ENCODE assay signal across 19 cellular contexts in the genomic region with DNA sequence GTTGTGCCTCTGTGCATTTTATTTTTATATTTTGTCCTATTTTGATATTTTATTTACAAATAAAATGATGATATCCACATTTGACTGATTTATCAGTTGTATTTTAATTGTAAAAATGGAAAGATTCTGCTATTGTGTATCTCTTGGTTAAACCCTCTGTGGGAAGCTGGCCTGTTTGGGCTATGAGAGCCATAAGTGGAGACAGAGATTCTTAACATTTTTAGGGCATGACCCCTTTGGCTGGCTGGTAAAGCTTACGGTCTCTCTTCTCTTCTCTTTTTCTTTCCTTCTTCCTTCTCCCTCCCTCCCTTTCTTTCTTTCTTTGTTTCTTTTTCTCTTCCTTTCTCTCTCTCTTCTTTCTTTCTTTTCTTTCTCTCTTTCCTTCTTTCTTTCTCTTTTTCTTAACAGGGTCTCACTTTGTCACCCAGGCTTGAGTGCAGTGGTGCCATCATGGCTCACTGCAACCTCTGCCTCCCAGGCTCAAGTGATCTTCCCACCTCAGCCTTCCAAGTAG.
"Had no signal": no experiment of that assay in that cellular context is flagged by ENCODE, and none has a peak within 500 bp of the region (broad histone marks: within the 10 kb centered on the region; RNA-seq: fewer than 3 reads in every experiment).

No MANE protein-coding gene starts in this region.

- DNase-seq: activated CD4-positive, alpha-beta T cell treated with anti-CD3 and anti-CD28 coated beads, Interleukin-2, amount 50 U/mL, for 4 hours; activated effector memory CD4-positive, alpha-beta T cell treated with Interleukin-2 at 50 U/mL for 16 hours; activated naive CD8-positive, alpha-beta T cell treated with anti-CD3 and anti-CD28 coated beads for 36 hours; activated T-cell treated with anti-CD3 and anti-CD28 coated beads, Interleukin-2, amount 50 U/mL, for 24 hours; effector CD4-positive, alpha-beta T cell; mesendoderm; nephron progenitor cell; stimulated activated CD4-positive, alpha-beta T cell treated with anti-CD3 and anti-CD28 coated beads, Interleukin-15, amount 100 ng/mL, for 24 hours; stimulated activated CD4-positive, alpha-beta T cell treated with anti-CD3 and anti-CD28 coated beads, Interleukin-4, amount 100 ng/mL, for 24 hours had no signal

- H3K9me3 Mint-ChIP-seq: activated naive CD8-positive, alpha-beta T cell treated with anti-CD3 and anti-CD28 coated beads for 36 hours; activated T-cell treated with anti-CD3 and anti-CD28 coated beads, Interleukin-2, amount 50 U/mL, for 24 hours; stimulated activated naive CD8-positive, alpha-beta T cell treated with anti-CD3 and anti-CD28 coated beads, Interleukin-15, Interleukin-2, amounts not matched to agents 100 ng/mL and 50 ng/mL, for 24 hours had no signal

- H3K36me3 Mint-ChIP-seq: activated naive CD8-positive, alpha-beta T cell treated with anti-CD3 and anti-CD28 coated beads for 36 hours had no signal

- FAIRE-seq: endothelial cell of umbilical vein, kidney, urothelium cell line had no signal

- H3K4me3 Mint-ChIP-seq: activated naive CD8-positive, alpha-beta T cell treated with anti-CD3 and anti-CD28 coated beads for 36 hours; activated T-cell treated with anti-CD3 and anti-CD28 coated beads, Interleukin-2, amount 50 U/mL, for 24 hours; nephron progenitor cell; stimulated activated naive CD8-positive, alpha-beta T cell treated with anti-CD3 and anti-CD28 coated beads, Interleukin-15, Interleukin-2, amounts not matched to agents 100 ng/mL and 50 ng/mL, for 24 hours had no signal

- H3K4me3 ChIP-seq: cardiac muscle cell, coronary artery, gastrocnemius medialis, heart right ventricle, left ventricle myocardium inferior, thoracic aorta had no signal

- H3K36me3 ChIP-seq: cardiac muscle cell, gastrocnemius medialis, heart right ventricle, left ventricle myocardium inferior, thoracic aorta had no signal

- H3K27ac ChIP-seq: cardiac muscle cell, coronary artery, gastrocnemius medialis, heart right ventricle, left ventricle myocardium inferior, thoracic aorta had no signal

- H3K27ac Mint-ChIP-seq: activated naive CD8-positive, alpha-beta T cell treated with anti-CD3 and anti-CD28 coated beads for 36 hours; activated T-cell treated with anti-CD3 and anti-CD28 coated beads, Interleukin-2, amount 50 U/mL, for 24 hours; nephron progenitor cell; stimulated activated naive CD8-positive, alpha-beta T cell treated with anti-CD3 and anti-CD28 coated beads, Interleukin-15, Interleukin-2, amounts not matched to agents 100 ng/mL and 50 ng/mL, for 24 hours had no signal

- H3K27me3 ChIP-seq: cardiac muscle cell, gastrocnemius medialis, heart right ventricle had no signal

- H3K9me3 ChIP-seq: gastrocnemius medialis, heart right ventricle, left ventricle myocardium inferior, thoracic aorta had no signal
